Comparison of ENCODE assay signal across 11 cellular contexts in the genomic region with DNA sequence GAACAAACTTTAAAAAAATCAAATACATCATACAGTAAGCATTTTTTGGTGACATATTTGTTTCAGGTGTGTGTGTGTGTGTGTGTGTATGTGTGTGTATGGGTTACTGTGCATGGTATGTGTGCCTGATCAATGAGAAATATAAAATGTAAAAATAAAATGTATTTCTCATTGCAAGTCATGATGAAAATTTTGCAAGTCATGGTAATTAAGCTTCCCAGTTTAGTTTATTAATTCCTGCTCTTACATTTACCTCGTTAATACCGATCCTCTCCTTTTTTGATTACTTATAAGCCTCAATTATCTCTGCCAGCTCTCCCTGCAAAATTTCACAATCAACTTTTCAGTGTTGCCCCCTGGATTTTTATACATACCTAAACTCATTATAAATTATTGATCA.
"Had no signal": no experiment of that assay in that cellular context is flagged by ENCODE, and none has a peak within 500 bp of the region (broad histone marks: within the 10 kb centered on the region; RNA-seq: fewer than 3 reads in every experiment).

No MANE protein-coding gene starts in this region.

- H3K4me2 ChIP-seq: GM23338 had no signal

- H3K4me1 ChIP-seq: HAP-1 had no signal

- H3K4me3 ChIP-seq: GM23248, GM23338, HAP-1 had no signal

- H3K9ac ChIP-seq: GM23248 had no signal

- H3K27ac ChIP-seq: GM23248 had no signal

- H2AFZ ChIP-seq: GM23248, GM23338 had no signal

- H3K36me3 ChIP-seq: HAP-1 had no signal

- H3K9me3 ChIP-seq: HAP-1 had no signal

- H3K27ac Mint-ChIP-seq: GM23338, H9, HFFc6 had no signal

- ATAC-seq: GM23338, HCT116 had no signal

- H3K4me3 Mint-ChIP-seq: GM23338, H9, HFFc6 had no signal

- DNase-seq: GM23248, GOT3, H7, H9, HCEC 1CT, HFFc6 had no signal

- H3K4me1 Mint-ChIP-seq: GM23338 had no signal

- H3K9me3 Mint-ChIP-seq: GM23338, H9 had no signal

- FAIRE-seq: H1, H54 had no signal
